ENCODE assay signal across 8 cellular contexts in genomic region chr6:44058617-44059358, GRCh38.
DNase-seq lines count a peak whose midpoint lies in the region; ATAC-seq and TF ChIP-seq lines count a peak whose summit lies in the region.

No MANE protein-coding gene starts in this region.

- no peaks in the 10 kb centered on the region for H3K9me3 Mint-ChIP-seq in activated CD8-positive, alpha-beta T cell treated with anti-CD3 and anti-CD28 coated beads for 36 hours

- H3K36me3 Mint-ChIP-seq in activated CD8-positive, alpha-beta T cell treated with anti-CD3 and anti-CD28 coated beads for 36 hours (ENCODE audit: low read depth), result no peaks in the 10 kb centered on the region

- no peak overlapping the region for H3K27ac Mint-ChIP-seq in activated CD8-positive, alpha-beta T cell treated with anti-CD3 and anti-CD28 coated beads for 36 hours

- CTCF ChIA-PET in GM10248 (lab: Yijun Ruan, JAX), result interaction anchor here (0.9 to 3.2 kb wide), 8 partner anchors 11 to 391 kb away, joined by 3 to 21 read pairs (median 6); partner anchors contain the start of gene VEGFA
- CTCF ChIA-PET in activated CD8-positive, alpha-beta T cell treated with anti-CD3 and anti-CD28 coated beads for 36 hours (lab: Charles Lee), result interaction anchor here (2.1 to 9.1 kb wide), 2 partner anchors 15 to 20 kb away, joined by 10 to 59 read pairs; no protein-coding TSS in a partner anchor

- H3K27me3 Mint-ChIP-seq in activated CD8-positive, alpha-beta T cell treated with anti-CD3 and anti-CD28 coated beads for 36 hours, result peaks cover 2% of the 10 kb centered on the region

- no peak for TF ChIP-seq POLR2A in heart left ventricle (IDR thresholded peaks at IDR 0.05)

- peak overlapping the region; percentile 51 to 93 (median 76) for H3K27ac ChIP-seq in heart left ventricle
- peak overlapping the region in 20 of 21 experiments; percentile 8 to 89 (median 64) for H3K27ac ChIP-seq in skin epidermis

- DNase-seq in GM10248 (ENCODE audit: extremely low spot score) (peak; percentile 79), heart left ventricle (peak; percentile 75 to 93 (median 85)), NCI-H774 (lab: John Stamatoyannopoulos, UW) (no peak), NCI-H2029 treated with DMSO at 0.1 percent for 48 hours (lab: John Stamatoyannopoulos, UW) (no peak), amygdala (lab: John Stamatoyannopoulos, UW) (no peak)
- DNase-seq in activated CD8-positive, alpha-beta T cell treated with anti-CD3 and anti-CD28 coated beads for 36 hours, result peak; percentile 64

- WGBS in heart left ventricle, 4 donors, result 28 to 45% (median 36%) methylated on average over 15 to 19 of the region's 19 CpGs

- POLR2A ChIA-PET in GM10248 (lab: Yijun Ruan, JAX), result no interaction called here
- POLR2A ChIA-PET in activated CD8-positive, alpha-beta T cell treated with anti-CD3 and anti-CD28 coated beads for 36 hours (lab: Charles Lee), result interaction anchor here (0.7 to 1.0 kb wide), 2 partner anchors 11 to 27 kb away, joined by 3 to 4 read pairs; no protein-coding TSS in a partner anchor

- peaks cover 7 to 86% (median 59%) of the 10 kb centered on the region in 12 donors for H3K4me1 ChIP-seq in heart left ventricle

- ATAC-seq in HG02852 (IDR thresholded peaks at IDR 0.05; ENCODE audit: unreplicated experiment) (peak; percentile 74), heart left ventricle (peak; percentile 56 to 84 (median 78))
- ATAC-seq in activated CD8-positive, alpha-beta T cell treated with anti-CD3 and anti-CD28 coated beads for 36 hours, result peak; percentile 90

- H3K4me3 Mint-ChIP-seq in activated CD8-positive, alpha-beta T cell treated with anti-CD3 and anti-CD28 coated beads for 36 hours, result no peak overlapping the region

- H3K4me1 Mint-ChIP-seq in activated CD8-positive, alpha-beta T cell treated with anti-CD3 and anti-CD28 coated beads for 36 hours (ENCODE audit: low read depth), result peaks cover 9% of the 10 kb centered on the region

- intact Hi-C loops in activated CD8-positive, alpha-beta T cell treated with anti-CD3 and anti-CD28 coated beads for 36 hours (cut with micrococcal nuclease), result no loop called here
- intact Hi-C loops in heart left ventricle (cut with DNase I), result no loop called here

- peaks cover 0 to 5% (median 0%) of the 10 kb centered on the region in 12 donors for H3K9me3 ChIP-seq in heart left ventricle

- no peaks in the 10 kb centered on the region for H3K36me3 ChIP-seq in heart left ventricle

- TF ChIP-seq CTCF in GM10248 (IDR thresholded peaks at IDR 0.05; ENCODE audit: control extremely low read depth, extremely low read depth, low read depth, missing control alignments), result no peak
- TF ChIP-seq CTCF in activated CD8-positive, alpha-beta T cell treated with anti-CD3 and anti-CD28 coated beads for 36 hours (IDR thresholded peaks at IDR 0.05), result no peak
- TF ChIP-seq CTCF in heart left ventricle (IDR thresholded peaks at IDR 0.05), result no peak

- H3K27me3 ChIP-seq in heart left ventricle, result no peaks in the 10 kb centered on the region

- H3K4me3 ChIP-seq in heart left ventricle (peak overlapping the region in 4 of 12 donors; percentile 0 to 27 (median 16)), skin epidermis (no peak overlapping the region)

Comparison
In these comparisons a context has a peak if more than half of its experiments do, and no peak if none do; other contexts are left out.
1. DNase-seq: peak in GM10248 (single experiment), activated CD8-positive, alpha-beta T cell treated with anti-CD3 and anti-CD28 coated beads for 36 hours (single experiment) and heart left ventricle (5 of 5); none in NCI-H774 (single experiment), NCI-H2029 treated with DMSO at 0.1 percent for 48 hours (single experiment) and amygdala (0 of 56).
2. Peak in every context shown above with its lines, with median percentiles within 50 percentile points of each other: ATAC-seq.